Comparison of ENCODE assay signal across 18 cellular contexts in the genomic region with DNA sequence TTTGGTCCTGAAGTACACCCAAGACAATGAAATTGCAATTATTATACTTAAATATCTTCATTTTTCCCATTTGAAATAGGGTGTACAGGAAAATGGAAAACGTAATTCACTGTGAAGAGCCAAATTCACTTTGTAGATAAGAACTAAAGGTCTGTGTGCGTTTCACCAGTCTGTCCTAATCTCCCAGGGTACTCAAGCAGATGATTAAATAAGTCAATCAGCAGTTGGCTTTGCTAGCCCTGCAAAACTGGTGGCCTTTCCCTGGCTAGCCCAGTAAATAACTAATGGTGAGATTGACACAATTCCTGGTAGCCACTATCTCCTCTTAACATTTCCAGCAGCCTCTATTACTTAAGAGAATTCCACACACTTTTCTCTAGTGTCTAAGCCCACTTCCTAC.
A peak's percentile ranks its signal among the peaks of the same experiment; 100 is the strongest.
DNase-seq lines count a peak whose midpoint lies in the region; FAIRE-seq lines count a peak whose summit lies in the region.
"Had no signal": no experiment of that assay in that cellular context is flagged by ENCODE, and none has a peak within 500 bp of the region (broad histone marks: within the 10 kb centered on the region; RNA-seq: fewer than 3 reads in every experiment).

No MANE protein-coding gene starts in this region.

- DNase-seq in NCI-H82 (lab: John Stamatoyannopoulos, UW) (peak; percentile 26), NCI-H82 treated with DMSO at 0.1 percent for 48 hours (lab: John Stamatoyannopoulos, UW; ENCODE audit: unreplicated experiment) (no peak), retina (peak; percentile 23), HT-29 (ENCODE audit: low spot score) (no peak), NCI-H69 (lab: John Stamatoyannopoulos, UW) (no peak)
- no peak for DNase-seq in activated CD8-positive, alpha-beta memory T cell treated with anti-CD3 and anti-CD28 coated beads, Interleukin-2, amount 50 U/mL, for 4 hours
- DNase-seq: CD4-positive, alpha-beta T cell; CD8-positive, alpha-beta memory T cell; DMS 273 treated with DMSO at 0.1 percent for 48 hours; DMS79; EL; GDM1; H9 had no signal

- FAIRE-seq in islet of Langerhans (lab: Jason Lieb, UNC), result peak; percentile 75
- FAIRE-seq: A204.1, D721Med, GM12878, GM19239 had no signal

Comparison
In these comparisons a context has a peak if more than half of its experiments do, and no peak if none do; other contexts are left out.
1. DNase-seq: peak in NCI-H82 (single experiment) and retina (single experiment); none in NCI-H82 treated with DMSO at 0.1 percent for 48 hours (single experiment), activated CD8-positive, alpha-beta memory T cell treated with anti-CD3 and anti-CD28 coated beads, Interleukin-2, amount 50 U/mL, for 4 hours (single experiment), HT-29 (single experiment) and NCI-H69 (single experiment).